Comparison of ENCODE assay signal across 8 cellular contexts in genomic region chr6:24495516-24495847, GRCh38. TPM values are rescaled to one million over a fixed set of nuclear protein-coding genes. Genes with fewer than 3 reads are reported as not detected.
A peak's percentile ranks its signal among the peaks of the same experiment; 100 is the strongest.
DNase-seq lines count a peak whose midpoint lies in the region; ATAC-seq and TF ChIP-seq lines count a peak whose summit lies in the region.

No MANE protein-coding gene starts in this region.

- peak; percentile 73 for DNase-seq in DND-41
- DNase-seq in T follicular helper cell (ENCODE audit: low read depth), result peak; percentile 3
- DNase-seq in iPS-NIHi11 (ENCODE audit: low spot score), result peak; percentile 68
- peak; percentile 37 for DNase-seq in smooth muscle cell (lab: John Stamatoyannopoulos, UW; ENCODE audit: unreplicated experiment)
- no peak for DNase-seq in NCI-H1092 (lab: John Stamatoyannopoulos, UW)

- H3K9me3 Mint-ChIP-seq in brain, result peaks cover 0 to 3% (median 0%) of the 10 kb centered on the region in 5 experiments

- TF ChIP-seq CTCF in DND-41 (IDR thresholded peaks at IDR 0.05; ENCODE audit: borderline replicate concordance, extremely low read depth, low read length, poor library complexity, severe bottlenecking) (no peak), brain (conservative IDR thresholded peaks at IDR 0.05) (no peak), smooth muscle cell (IDR thresholded peaks at IDR 0.05; ENCODE audit: borderline replicate concordance, insufficient read depth, poor library complexity, severe bottlenecking) (no peak)

- peak overlapping the region in 3 of 5 experiments; percentile 24 to 75 (median 33) for H3K27ac Mint-ChIP-seq in brain

- H3K4me3 ChIP-seq in DND-41 (ENCODE audit: low read depth in 1 of 2, low read length in 2 of 2), result peak overlapping the region; percentile 56 to 86
- peak overlapping the region; percentile 72 for H3K4me3 ChIP-seq in HUES64 (ENCODE audit: low read length)
- H3K4me3 ChIP-seq in smooth muscle cell, result peak overlapping the region; percentile 83

- peak; percentile 64 for ATAC-seq in DND-41 (ENCODE audit: insufficient read depth, low read depth)
- peak; percentile 45 for ATAC-seq in GM21390 (IDR thresholded peaks at IDR 0.05; ENCODE audit: unreplicated experiment)

- H2AFZ ChIP-seq in DND-41 (ENCODE audit: low read depth, low read length) (peak overlapping the region; percentile 98), smooth muscle cell (ENCODE audit: low read depth) (peak overlapping the region; percentile 97)

- 9% methylated on average over 13 of the region's 13 CpGs for WGBS in HUES64
- WGBS in smooth muscle cell (ENCODE audit: low lambda C conversion rate), result 11% methylated on average over 10 of the region's 13 CpGs

- no peaks in the 10 kb centered on the region for H3K9me3 ChIP-seq in DND-41 (ENCODE audit: insufficient read depth, low read length, severe bottlenecking)
- H3K9me3 ChIP-seq in HUES64 (ENCODE audit: insufficient read depth, low read depth, low read length), result no peaks in the 10 kb centered on the region
- no peaks in the 10 kb centered on the region for H3K9me3 ChIP-seq in smooth muscle cell (replicated peaks; ENCODE audit: low read depth)

- H3K4me1 ChIP-seq in DND-41 (ENCODE audit: insufficient read depth, low read length), result peaks cover 35% of the 10 kb centered on the region
- H3K4me1 ChIP-seq in HUES64 (ENCODE audit: insufficient read depth, low read length), result peaks cover 5% of the 10 kb centered on the region; the same call in 1 of the 2 replicates
- H3K4me1 ChIP-seq in smooth muscle cell (ENCODE audit: low read depth), result no peaks in the 10 kb centered on the region

- peaks cover 11% of the 10 kb centered on the region for H3K79me2 ChIP-seq in DND-41 (ENCODE audit: insufficient read depth, low read length)
- no peaks in the 10 kb centered on the region for H3K79me2 ChIP-seq in smooth muscle cell (ENCODE audit: low read depth)

- H3K27me3 Mint-ChIP-seq in brain, result peaks cover 4% of the 10 kb centered on the region

- H3K27me3 ChIP-seq in DND-41 (ENCODE audit: insufficient read depth, low read length, poor library complexity) (no peaks in the 10 kb centered on the region), HUES64 (ENCODE audit: insufficient read depth, low read length) (peaks cover 31% of the 10 kb centered on the region), smooth muscle cell (ENCODE audit: low read depth) (no peaks in the 10 kb centered on the region)

- H4K20me1 ChIP-seq in DND-41 (ENCODE audit: insufficient read depth, low read length) (no peaks in the 10 kb centered on the region), smooth muscle cell (ENCODE audit: low read depth) (no peaks in the 10 kb centered on the region)

- peaks cover 30% of the 10 kb centered on the region for H3K36me3 Mint-ChIP-seq in brain

- H3K9ac ChIP-seq in DND-41 (ENCODE audit: low read depth, low read length) (peak overlapping the region; percentile 93), HUES64 (ENCODE audit: low read depth, low read length) (no peak overlapping the region; the same call in 1 of the 2 replicates), smooth muscle cell (ENCODE audit: low read depth) (no peak overlapping the region)

- peaks cover 31% of the 10 kb centered on the region for H3K4me1 Mint-ChIP-seq in brain

- peak overlapping the region; percentile 92 for H3K4me2 ChIP-seq in DND-41 (ENCODE audit: insufficient read depth, low read length)
- peak overlapping the region; percentile 98 for H3K4me2 ChIP-seq in smooth muscle cell

- peak overlapping the region; percentile 80 to 85 (median 83) for H3K4me3 Mint-ChIP-seq in brain

- H3K27ac ChIP-seq in DND-41 (ENCODE audit: low read length), result peak overlapping the region; percentile 77
- peak overlapping the region; percentile 58; the same call in 1 of the 2 replicates for H3K27ac ChIP-seq in HUES64 (ENCODE audit: low read depth, low read length)
- H3K27ac ChIP-seq in smooth muscle cell (ENCODE audit: low read depth), result no peak overlapping the region

- H3F3A ChIP-seq in smooth muscle cell (ENCODE audit: low read depth), result no peaks in the 10 kb centered on the region

- H3K36me3 ChIP-seq in DND-41 (ENCODE audit: insufficient read depth, low read length) (peaks cover 13% of the 10 kb centered on the region), HUES64 (ENCODE audit: insufficient read depth, low read length) (no peaks in the 10 kb centered on the region), smooth muscle cell (ENCODE audit: low read depth) (no peaks in the 10 kb centered on the region)

RNA-seq across cellular contexts. Expression of gene ALDH5A1, which starts 0.7 kb away (rescaled TPM):
- 3.2 TPM for polyA plus RNA-seq in HUES64 (2013, experiment 1 of 2)
- 3.9 TPM for polyA plus RNA-seq in HUES64 (2013, experiment 2 of 2)
- polyA plus RNA-seq in brain (ENCODE audit: insufficient read depth, low read depth, low replicate concordance) (42.6 TPM), smooth muscle cell (1.7 and 2.0 TPM in 2 replicates)
- 3.0 and 5.2 TPM in 2 replicates for total RNA-seq in smooth muscle cell

RNA-seq across cellular contexts. Expression of gene GPLD1, which starts 6.1 kb away (rescaled TPM):
- 4.2 TPM for polyA plus RNA-seq in HUES64 (2013, experiment 1 of 2)
- 3.0 TPM for polyA plus RNA-seq in HUES64 (2013, experiment 2 of 2)
- polyA plus RNA-seq in brain (ENCODE audit: insufficient read depth, low read depth, low replicate concordance), result 0.80 TPM
- 0.13 and 0.27 TPM in 2 replicates for total RNA-seq in smooth muscle cell
- polyA plus RNA-seq in smooth muscle cell, result 0.14 and 0.40 TPM in 2 replicates

Comparison
In these comparisons a context has a peak if more than half of its experiments do, and no peak if none do; other contexts are left out.
1. RNA of gene ALDH5A1, which starts 0.7 kb away (polyA plus RNA-seq): 42.6 TPM in brain (single experiment); 1.7 to 2.0 TPM in smooth muscle cell; every median in the first group is over 10 times any median in the second.
2. Peak in every context shown above with its lines, with median percentiles within 50 percentile points of each other: H3K4me3 ChIP-seq.